ENCODE assay signal across 25 cellular contexts in genomic region chr7:55472928-55473725, GRCh38.
DNase-seq lines count a peak whose midpoint lies in the region; ATAC-seq and TF ChIP-seq lines count a peak whose summit lies in the region.
"Had no signal": no experiment of that assay in that cellular context is flagged by ENCODE, and none has a peak within 500 bp of the region (broad histone marks: within the 10 kb centered on the region; RNA-seq: fewer than 3 reads in every experiment).

No MANE protein-coding gene starts in this region.

- no peak overlapping the region for H3K14ac ChIP-seq in H9 (ENCODE audit: insufficient read depth, low read length)

- H3K9me2 ChIP-seq in SK-N-SH: no peaks in the 10 kb centered on the region

- H3K4me3 ChIP-seq in SK-N-SH (ENCODE audit: low read depth in 2 of 2, low read length in 1 of 2): no peak overlapping the region
- no peak overlapping the region for H3K4me3 ChIP-seq in endodermal cell (ENCODE audit: low read length)
- H3K4me3 ChIP-seq in spleen: no peak overlapping the region
- H3K4me3 ChIP-seq: body of pancreas, HAP-1, heart right ventricle, tibial artery had no signal

- no peaks in the 10 kb centered on the region for H3K79me1 ChIP-seq in H9 (ENCODE audit: insufficient read depth, low read depth, low read length, poor library complexity, severe bottlenecking)

- H3K27ac Mint-ChIP-seq in H9: no peak overlapping the region
- no peak overlapping the region for H3K27ac Mint-ChIP-seq in endodermal cell
- H3K27ac Mint-ChIP-seq: mesothelial cell of epicardium had no signal

- H4K20me1 ChIP-seq in SK-N-SH (ENCODE audit: insufficient read depth): peaks cover 36% of the 10 kb centered on the region
- H4K20me1 ChIP-seq in H9 (ENCODE audit: control insufficient read depth, insufficient read depth, insufficient read length): no peaks in the 10 kb centered on the region

- DNase-seq in SK-N-SH: peak; percentile 12
- DNase-seq in H9: peak; percentile 20
- DNase-seq in endodermal cell: peak; percentile 7
- DNase-seq in spleen: peak; percentile 69
- DNase-seq in retina: no peak
- no peak for DNase-seq in GM10248 (ENCODE audit: extremely low spot score)
- no peak for DNase-seq in hypothalamus (lab: John Stamatoyannopoulos, UW)
- DNase-seq: activated CD8-positive, alpha-beta memory T cell treated with anti-CD3 and anti-CD28 coated beads, Interleukin-2, amount 50 U/mL, for 4 hours; activated effector memory CD4-positive, alpha-beta T cell treated with Interleukin-2 at 50 U/mL for 16 hours; body of pancreas; Caco-2; DMS79 treated with DMSO at 0.1 percent for 48 hours; erythroblast; foreskin fibroblast; heart right ventricle; natural killer cell; NCI-H1092 treated with DMSO at 0.1 percent for 48 hours; NCI-H2081 treated with DMSO at 0.1 percent for 48 hours; NCI-H345; stimulated activated CD4-positive, alpha-beta T cell treated with anti-CD3 and anti-CD28 coated beads, Interleukin-4, amount 100 ng/mL, for 24 hours; T-helper 9 cell; tibial artery had no signal

- H3F3A ChIP-seq in SK-N-SH (replicated peaks; ENCODE audit: insufficient read depth): peaks cover 1% of the 10 kb centered on the region

- no peak overlapping the region for H2AK5ac ChIP-seq in H9 (ENCODE audit: insufficient read length, low read length)

- no peaks in the 10 kb centered on the region for H3K27me3 ChIP-seq in SK-N-SH (ENCODE audit: insufficient read depth)
- no peaks in the 10 kb centered on the region for H3K27me3 ChIP-seq in H9 (ENCODE audit: insufficient read depth, low read length)
- no peaks in the 10 kb centered on the region for H3K27me3 ChIP-seq in endodermal cell (ENCODE audit: control insufficient read depth, insufficient read depth, low read length, poor library complexity, severe bottlenecking)
- no peaks in the 10 kb centered on the region for H3K27me3 ChIP-seq in spleen (replicated peaks in 1 of 7)
- H3K27me3 ChIP-seq: body of pancreas, heart right ventricle, tibial artery had no signal

- no peak for TF ChIP-seq EP300 in SK-N-SH (IDR thresholded peaks at IDR 0.05; ENCODE audit: borderline replicate concordance in 1 of 2, low read depth in 1 of 2, low read length in 1 of 2)

- H3K9me3 Mint-ChIP-seq in H9: no peaks in the 10 kb centered on the region; a peak in 3 of 5 replicates
- no peaks in the 10 kb centered on the region for H3K9me3 Mint-ChIP-seq in endodermal cell
- H3K9me3 Mint-ChIP-seq: mesothelial cell of epicardium, natural killer cell had no signal

- H4K5ac ChIP-seq in H9 (ENCODE audit: insufficient read length, low read depth, low read length): no peak overlapping the region

- no peak overlapping the region for H3K23ac ChIP-seq in H9 (ENCODE audit: insufficient read length, low read depth, low read length)

- H2BK20ac ChIP-seq in H9 (ENCODE audit: low read depth, low read length, poor library complexity, severe bottlenecking): no peak overlapping the region

- H2BK5ac ChIP-seq in H9 (ENCODE audit: insufficient read length, low read length): no peak overlapping the region

- H3K36me3 Mint-ChIP-seq in H9 (ENCODE audit: insufficient read depth in 1 of 3, low read depth in 3 of 3): peaks cover 18 to 23% (median 18%) of the 10 kb centered on the region in 3 experiments
- peaks cover 14% of the 10 kb centered on the region for H3K36me3 Mint-ChIP-seq in endodermal cell (ENCODE audit: low read depth)
- H3K36me3 Mint-ChIP-seq: natural killer cell had no signal

- POLR2A ChIA-PET in SK-N-SH (lab: Yijun Ruan, JAX): no interaction called here
- POLR2A ChIA-PET in GM10248 (lab: Yijun Ruan, JAX): interaction anchor here (0.7 kb wide), 1 partner anchor 21 kb away, joined by 3 read pairs; no protein-coding TSS in a partner anchor

- CTCF ChIA-PET in SK-N-SH (lab: Yijun Ruan, JAX): interaction anchor here (1.1 kb wide), 1 partner anchor 31 kb away, joined by 3 read pairs; no protein-coding TSS in a partner anchor
- CTCF ChIA-PET in GM10248 (lab: Yijun Ruan, JAX): no interaction called here

- no peak overlapping the region for H4K91ac ChIP-seq in H9 (ENCODE audit: insufficient read length, low read depth, low read length)

- H3K23me2 ChIP-seq in H9 (ENCODE audit: insufficient read length, low read depth, low read length, poor library complexity, severe bottlenecking): no peaks in the 10 kb centered on the region

- TF ChIP-seq CTCF in SK-N-SH (IDR thresholded peaks at IDR 0.05): no peak
- no peak for TF ChIP-seq CTCF in H9 (conservative IDR thresholded peaks at IDR 0.05)
- TF ChIP-seq CTCF in endodermal cell (conservative IDR thresholded peaks at IDR 0.05): no peak
- TF ChIP-seq CTCF in spleen (IDR thresholded peaks at IDR 0.05 in 8 of 11, conservative IDR thresholded peaks at IDR 0.05 in 3 of 11): no peak
- no peak for TF ChIP-seq CTCF in GM10248 (IDR thresholded peaks at IDR 0.05; ENCODE audit: control extremely low read depth, extremely low read depth, low read depth, missing control alignments)

- no peak overlapping the region for H2BK12ac ChIP-seq in H9 (ENCODE audit: insufficient read length, low read depth, low read length)

- H3K79me2 ChIP-seq in SK-N-SH (ENCODE audit: insufficient read depth): peaks cover 20% of the 10 kb centered on the region; the same call in 1 of the 2 replicates
- no peaks in the 10 kb centered on the region for H3K79me2 ChIP-seq in H9 (ENCODE audit: insufficient read depth, low read length)

- H3K4me1 Mint-ChIP-seq in H9: peaks cover 0 to 4% of the 10 kb centered on the region in 2 experiments; a peak in 1 of 4 replicates
- H3K4me1 Mint-ChIP-seq in endodermal cell: no peaks in the 10 kb centered on the region
- H3K4me1 Mint-ChIP-seq: mesothelial cell of epicardium had no signal

- H3K4me1 ChIP-seq in SK-N-SH (ENCODE audit: control insufficient read depth in 1 of 2, insufficient read depth in 2 of 2, low read depth in 1 of 2, low read length in 1 of 2) (no peaks in the 10 kb centered on the region), H9 (ENCODE audit: insufficient read depth, low read length) (no peaks in the 10 kb centered on the region), endodermal cell (ENCODE audit: control insufficient read depth, insufficient read depth, low read length) (no peaks in the 10 kb centered on the region), spleen (peaks cover 0 to 50% (median 23%) of the 10 kb centered on the region in 6 donors)
- H3K4me1 ChIP-seq: body of pancreas, Caco-2, HAP-1, tibial artery had no signal

- H3T11ph ChIP-seq in H9 (ENCODE audit: low read length): no peak overlapping the region

- TF ChIP-seq POLR2A in spleen (IDR thresholded peaks at IDR 0.05): no peak

- no peak overlapping the region for H2BK120ac ChIP-seq in H9 (ENCODE audit: low read depth, low read length, poor library complexity, severe bottlenecking)

- H3K56ac ChIP-seq in H9 (ENCODE audit: insufficient read length, low read depth, low read length): no peak overlapping the region

- H3K4me2 ChIP-seq in SK-N-SH: no peak overlapping the region
- H3K4me2 ChIP-seq in H9 (ENCODE audit: insufficient read depth, insufficient read length, low read length): no peak overlapping the region

- no peak overlapping the region for H3K4ac ChIP-seq in H9 (ENCODE audit: low read depth, low read length)

- H3K9ac ChIP-seq in SK-N-SH (no peak overlapping the region), H9 (ENCODE audit: extremely low read depth, insufficient read length, low read length) (no peak overlapping the region), endodermal cell (ENCODE audit: extremely low read depth, low read length, poor library complexity, severe bottlenecking) (no peak overlapping the region)

- H3K36me3 ChIP-seq in SK-N-SH (replicated peaks in 1 of 2; ENCODE audit: control insufficient read depth in 1 of 2, insufficient read depth in 2 of 2, low read length in 1 of 2) (peaks cover 15% of the 10 kb centered on the region in 2 experiments), endodermal cell (ENCODE audit: control insufficient read depth, insufficient read depth, low read length) (peaks cover 5% of the 10 kb centered on the region), spleen (peaks cover 0 to 85% (median 17%) of the 10 kb centered on the region in 6 donors)
- H3K36me3 ChIP-seq: HAP-1 had no signal

- H3K27me3 Mint-ChIP-seq in H9 (ENCODE audit: low read depth): no peaks in the 10 kb centered on the region
- H3K27me3 Mint-ChIP-seq in endodermal cell (ENCODE audit: insufficient read depth): no peaks in the 10 kb centered on the region

- no peaks in the 10 kb centered on the region for H3K9me3 ChIP-seq in SK-N-SH
- H3K9me3 ChIP-seq in H9 (ENCODE audit: control insufficient read depth, low read depth, low read length): no peaks in the 10 kb centered on the region
- H3K9me3 ChIP-seq in endodermal cell (ENCODE audit: control insufficient read depth, low read length): peaks cover 4% of the 10 kb centered on the region
- H3K9me3 ChIP-seq in spleen: no peaks in the 10 kb centered on the region
- H3K9me3 ChIP-seq: body of pancreas, Caco-2, HAP-1, heart right ventricle, tibial artery had no signal

- no peak for ATAC-seq in SK-N-SH treated with all-trans-retinoic acid at 6 μM for 48 hours
- ATAC-seq: body of pancreas, heart right ventricle, natural killer cell had no signal

- TF ChIP-seq RAD21 in SK-N-SH (IDR thresholded peaks at IDR 0.05; ENCODE audit: low read length): no peak

- H4K8ac ChIP-seq in H9 (replicated peaks; ENCODE audit: insufficient read length, low read depth, low read length): no peak overlapping the region

- H3K18ac ChIP-seq in H9 (ENCODE audit: insufficient read length, low read depth, low read length): no peak overlapping the region

- H2BK15ac ChIP-seq in H9 (ENCODE audit: low read depth, low read length): no peak overlapping the region

- no peak overlapping the region for H2AFZ ChIP-seq in SK-N-SH (ENCODE audit: low read depth)
- H2AFZ ChIP-seq in H9 (ENCODE audit: low read length): no peak overlapping the region

- H3K27ac ChIP-seq in SK-N-SH (ENCODE audit: low read depth in 2 of 2, low read length in 1 of 2): no peak overlapping the region
- H3K27ac ChIP-seq in H9 (ENCODE audit: insufficient read length, low read depth, low read length): no peak overlapping the region
- H3K27ac ChIP-seq in endodermal cell (ENCODE audit: low read depth, low read length): no peak overlapping the region
- peak overlapping the region in 1 of 8 donors; percentile 27 for H3K27ac ChIP-seq in spleen
- H3K27ac ChIP-seq: body of pancreas, heart right ventricle, tibial artery had no signal

- intact Hi-C loops in spleen (cut with DNase I; ENCODE audit: low total_unique reads): no loop called here

- H3K4me3 Mint-ChIP-seq in H9 (no peak overlapping the region), endodermal cell (no peak overlapping the region)
- H3K4me3 Mint-ChIP-seq: mesothelial cell of epicardium, natural killer cell had no signal

- WGBS in SK-N-SH (ENCODE audit: low lambda C conversion rate): 91% methylated on average over 19 of the region's 25 CpGs
- no CpG with 5 or more reads among the region's 25 CpGs for WGBS in H9 (ENCODE audit: extremely low coverage, insufficient read length, low lambda C conversion rate)
- WGBS in endodermal cell (ENCODE audit: insufficient coverage in 1 of 2, insufficient read length in 1 of 2), 2 experiments: 91 to 100% methylated on average over 7 to 25 of the region's 25 CpGs
- WGBS in spleen, 5 donors: 88 to 93% (median 90%) methylated on average over 17 to 25 of the region's 25 CpGs

TF ChIP-seq in SK-N-SH, 30 proteins besides CTCF, POLR2A, EP300 and RAD21 (continues in another document):
- no peak for TF ChIP-seq RXRA (IDR thresholded peaks at IDR 0.05; ENCODE audit: borderline replicate concordance, low read depth)

TF ChIP-seq in SK-N-SH treated with all-trans-retinoic acid at 6 μM for 48 hours, 23 proteins besides CTCF, POLR2A, EP300 and RAD21 (continues in another document):
- no peak for TF ChIP-seq ZNF70 (CRISPR knock-in tag; IDR thresholded peaks at IDR 0.05)

Comparison
In these comparisons a context has a peak if more than half of its experiments do, and no peak if none do; other contexts are left out.
1. DNase-seq: peak in SK-N-SH (single experiment), H9 (single experiment), endodermal cell (single experiment) and spleen (single experiment); none in retina (single experiment), GM10248 (single experiment) and hypothalamus (0 of 51).